32 cellular contexts compared by ENCODE assay signal in genomic region chr1:8984990-8985389, GRCh38. TPM values are rescaled to one million over a fixed set of nuclear protein-coding genes. Genes with fewer than 3 reads are reported as not detected.
A peak's percentile ranks its signal among the peaks of the same experiment; 100 is the strongest.
DNase-seq lines count a peak whose midpoint lies in the region; ATAC-seq and TF ChIP-seq lines count a peak whose summit lies in the region.
"Had no signal": no experiment of that assay in that cellular context is flagged by ENCODE, and none has a peak within 500 bp of the region (broad histone marks: within the 10 kb centered on the region; RNA-seq: fewer than 3 reads in every experiment).

No MANE protein-coding gene starts in this region.

- peak overlapping the region; percentile 27 for H2BK15ac ChIP-seq in neuronal stem cell (ENCODE audit: low read length)

- H4K20me1 ChIP-seq in HCT116 (ENCODE audit: insufficient read depth), result no peaks in the 10 kb centered on the region
- H4K20me1 ChIP-seq in smooth muscle cell (ENCODE audit: low read depth), result no peaks in the 10 kb centered on the region

- no peaks in the 10 kb centered on the region for H3K9me3 ChIP-seq in HCT116 (ENCODE audit: control insufficient read depth in 1 of 2, insufficient read depth in 1 of 2, low read depth in 1 of 2, low read length in 2 of 2)
- H3K9me3 ChIP-seq in neuronal stem cell (replicated peaks in 1 of 2; ENCODE audit: control insufficient read depth in 2 of 2, insufficient read depth in 1 of 2, low read depth in 1 of 2, low read length in 2 of 2), result no peaks in the 10 kb centered on the region
- H3K9me3 ChIP-seq in smooth muscle cell (replicated peaks; ENCODE audit: low read depth), result no peaks in the 10 kb centered on the region
- H3K9me3 ChIP-seq: left lung, SK-N-SH, transverse colon had no signal

- no peak overlapping the region for H4K91ac ChIP-seq in neuronal stem cell (ENCODE audit: low read depth, low read length, poor library complexity)

- 0 out of 2 replicates have a peak overlapping the region, but pooled peaks have one; percentile 5 for H3K9ac ChIP-seq in HCT116 (ENCODE audit: low read length)
- H3K9ac ChIP-seq in neuronal stem cell (ENCODE audit: low read depth, low read length, poor library complexity), result no peak overlapping the region
- no peak overlapping the region for H3K9ac ChIP-seq in smooth muscle cell (ENCODE audit: low read depth)

- H3K4ac ChIP-seq in neuronal stem cell (ENCODE audit: low read length), result no peak overlapping the region

- H4K8ac ChIP-seq in neuronal stem cell (ENCODE audit: low read depth, low read length), result peak overlapping the region; percentile 57

- intact Hi-C loops in HCT116 (cut with micrococcal nuclease), result loop anchor here (5.0 kb wide), 1 partner anchor 113 kb away; no protein-coding TSS in a partner anchor
- intact Hi-C loops in activated CD8-positive, alpha-beta T cell treated with anti-CD3 and anti-CD28 coated beads for 36 hours (cut with micrococcal nuclease), result no loop called here
- intact Hi-C loops in left ventricle myocardium superior (cut with micrococcal nuclease), result loop anchor here (5.0 kb wide), 1 partner anchor 68 kb away; no protein-coding TSS in a partner anchor

- H3K27ac Mint-ChIP-seq in activated naive CD4-positive, alpha-beta T cell treated with anti-CD3 and anti-CD28 coated beads, Interleukin-2, amount 10 ng/mL, durations not matched to agents 7 days and 5 days, result peak overlapping the region; percentile 51
- peak overlapping the region; percentile 63 for H3K27ac Mint-ChIP-seq in activated CD8-positive, alpha-beta T cell treated with anti-CD3 and anti-CD28 coated beads for 36 hours
- H3K27ac Mint-ChIP-seq: activated T-helper 2 cell treated with anti-CD3 and anti-CD28 coated beads, Interferon-gamma antibody, Interleukin-2, Interleukin-4, amounts not matched to agents 10 μg/mL and 5 μg/mL and 100 μg/mL, durations not matched to agents 14 hours and 24 hours and 36 hours; natural killer cell; T-helper 2 cell treated with Interferon-gamma antibody and Interleukin-4, amounts not matched to agents 5 μg/mL and 100 μg/mL, for 36 hours had no signal

- H2AK5ac ChIP-seq in neuronal stem cell (ENCODE audit: low read depth, low read length), result peak overlapping the region; percentile 61

- H2AFZ ChIP-seq in HCT116 (ENCODE audit: low read depth, low read length, poor library complexity, severe bottlenecking) (no peak overlapping the region), neuronal stem cell (ENCODE audit: low read length) (no peak overlapping the region), smooth muscle cell (ENCODE audit: low read depth) (no peak overlapping the region)

- RAD21 ChIA-PET in HCT116 (lab: Charles Lee; ENCODE audit: low non-redundant PET in 1 of 2, low total read pairs in 2 of 2, uncharacterized antibody in 2 of 2, unreplicated experiment in 2 of 2), result no interaction called here

- TF ChIP-seq POLR2A in HCT116 (IDR thresholded peaks at IDR 0.05; ENCODE audit: borderline replicate concordance, extremely low read depth, insufficient read depth, insufficient read length), result no peak

- H3K4me3 ChIP-seq in HCT116 (replicated peaks in 1 of 2; ENCODE audit: low read depth in 1 of 2, low read length in 2 of 2) (no peak overlapping the region), neuronal stem cell (ENCODE audit: low read length in 2 of 2) (no peak overlapping the region), smooth muscle cell (no peak overlapping the region)
- H3K4me3 ChIP-seq: left lung, skin epidermis, transverse colon had no signal

- no peak overlapping the region for H3K4me3 Mint-ChIP-seq in activated naive CD4-positive, alpha-beta T cell treated with anti-CD3 and anti-CD28 coated beads, Interleukin-2, amount 10 ng/mL, durations not matched to agents 7 days and 5 days
- H3K4me3 Mint-ChIP-seq in activated CD8-positive, alpha-beta T cell treated with anti-CD3 and anti-CD28 coated beads for 36 hours, result no peak overlapping the region
- H3K4me3 Mint-ChIP-seq: natural killer cell; T-helper 2 cell treated with Interferon-gamma antibody and Interleukin-4, amounts not matched to agents 5 μg/mL and 100 μg/mL, for 36 hours had no signal

- no peaks in the 10 kb centered on the region for H3K79me2 ChIP-seq in HCT116 (ENCODE audit: insufficient read depth, low read length)
- no peaks in the 10 kb centered on the region for H3K79me2 ChIP-seq in smooth muscle cell (ENCODE audit: low read depth)

- H2BK12ac ChIP-seq in neuronal stem cell (ENCODE audit: low read length), result no peak overlapping the region

- no peak overlapping the region for H3K23ac ChIP-seq in neuronal stem cell (ENCODE audit: low read depth, low read length, poor library complexity)

- H3K4me1 ChIP-seq in HCT116 (ENCODE audit: control insufficient read depth in 1 of 2, insufficient read depth in 2 of 2, low read length in 2 of 2), result peaks cover 13 to 35% of the 10 kb centered on the region in 2 experiments
- no peaks in the 10 kb centered on the region for H3K4me1 ChIP-seq in neuronal stem cell (ENCODE audit: control insufficient read depth in 2 of 2, insufficient read depth in 1 of 2, low read depth in 1 of 2, low read length in 2 of 2)
- H3K4me1 ChIP-seq in smooth muscle cell (ENCODE audit: low read depth), result no peaks in the 10 kb centered on the region

- no peaks in the 10 kb centered on the region for H3K79me1 ChIP-seq in neuronal stem cell (ENCODE audit: low read depth, low read length)

- H3K27ac ChIP-seq in HCT116 (ENCODE audit: low read depth, low read length) (no peak overlapping the region), neuronal stem cell (replicated peaks; ENCODE audit: low read length) (no peak overlapping the region), smooth muscle cell (ENCODE audit: low read depth) (no peak overlapping the region)
- H3K27ac ChIP-seq: HL-60, left lung had no signal

- H3K14ac ChIP-seq in neuronal stem cell (ENCODE audit: low read length), result no peak overlapping the region

- peaks cover 76% of the 10 kb centered on the region for H3K4me1 Mint-ChIP-seq in activated naive CD4-positive, alpha-beta T cell treated with anti-CD3 and anti-CD28 coated beads, Interleukin-2, amount 10 ng/mL, durations not matched to agents 7 days and 5 days
- H3K4me1 Mint-ChIP-seq in activated CD8-positive, alpha-beta T cell treated with anti-CD3 and anti-CD28 coated beads for 36 hours (ENCODE audit: low read depth), result peaks cover 42% of the 10 kb centered on the region

- BruUV-seq in HCT116 (replicated peaks; lab: Mats Ljungman, UMichigan), result no TSS peak

- H2BK120ac ChIP-seq in neuronal stem cell (ENCODE audit: low read depth, low read length), result no peak overlapping the region

- H3F3A ChIP-seq in smooth muscle cell (ENCODE audit: low read depth), result no peaks in the 10 kb centered on the region

- H3K27me3 Mint-ChIP-seq in activated naive CD4-positive, alpha-beta T cell treated with anti-CD3 and anti-CD28 coated beads, Interleukin-2, amount 10 ng/mL, durations not matched to agents 7 days and 5 days, result peaks cover 9% of the 10 kb centered on the region
- H3K27me3 Mint-ChIP-seq in activated CD8-positive, alpha-beta T cell treated with anti-CD3 and anti-CD28 coated beads for 36 hours, result no peaks in the 10 kb centered on the region

- CTCF ChIA-PET in activated naive CD4-positive, alpha-beta T cell treated with anti-CD3 and anti-CD28 coated beads, Interleukin-2, amount 10 ng/mL, durations not matched to agents 7 days and 5 days (lab: Charles Lee), result interaction anchor here (3.9 to 11.3 kb wide), 4 partner anchors 15 to 66 kb away, joined by 38 to 208 read pairs (median 80); no protein-coding TSS in a partner anchor
- CTCF ChIA-PET in HCT116 (lab: Charles Lee), result interaction anchor here (2.3 to 3.3 kb wide), 2 partner anchors 20 to 22 kb away, joined by 16 to 18 read pairs; no protein-coding TSS in a partner anchor
- CTCF ChIA-PET in activated CD8-positive, alpha-beta T cell treated with anti-CD3 and anti-CD28 coated beads for 36 hours (lab: Charles Lee), result interaction anchor here (1.2 to 12.3 kb wide), 5 partner anchors 8 to 65 kb away, joined by 3 to 142 read pairs (median 53); no protein-coding TSS in a partner anchor

- ATAC-seq in HCT116 (no peak), GM18517 (IDR thresholded peaks at IDR 0.05; ENCODE audit: unreplicated experiment) (no peak), left ventricle myocardium superior (no peak)
- ATAC-seq in activated CD8-positive, alpha-beta T cell treated with anti-CD3 and anti-CD28 coated beads for 36 hours, result no peak
- ATAC-seq: left lung, natural killer cell had no signal

- no peaks in the 10 kb centered on the region for H3K9me2 ChIP-seq in HCT116 (ENCODE audit: insufficient read depth)
- H3K9me2 ChIP-seq: SK-N-SH had no signal

- H3K36me3 ChIP-seq in HCT116 (ENCODE audit: control insufficient read depth in 1 of 2, insufficient read depth in 2 of 2, low read length in 2 of 2), result no peaks in the 10 kb centered on the region
- H3K36me3 ChIP-seq in neuronal stem cell (replicated peaks in 1 of 2; ENCODE audit: control insufficient read depth in 2 of 2, insufficient read depth in 2 of 2, low read length in 2 of 2), result no peaks in the 10 kb centered on the region
- no peaks in the 10 kb centered on the region for H3K36me3 ChIP-seq in smooth muscle cell (ENCODE audit: low read depth)
- H3K36me3 ChIP-seq: brain microvascular endothelial cell, left lung, transverse colon had no signal

- no peak overlapping the region for H2BK5ac ChIP-seq in neuronal stem cell (ENCODE audit: low read length)

- H3K27me3 ChIP-seq in HCT116 (ENCODE audit: insufficient read depth, low read length) (no peaks in the 10 kb centered on the region), neuronal stem cell (ENCODE audit: control insufficient read depth in 3 of 3, insufficient read depth in 3 of 3, low read depth in 1 of 3, low read length in 3 of 3) (no peaks in the 10 kb centered on the region), smooth muscle cell (ENCODE audit: low read depth) (no peaks in the 10 kb centered on the region)
- H3K27me3 ChIP-seq: brain microvascular endothelial cell, left lung, transverse colon had no signal

- no CpG with 5 or more reads among the region's 8 CpGs for WGBS in neuronal stem cell (ENCODE audit: extremely low coverage in 2 of 2, insufficient read length in 2 of 2, insufficient replicate concordance in 1 of 2), 2 donors
- WGBS in smooth muscle cell (ENCODE audit: low lambda C conversion rate), result 92% methylated on average over 8 of the region's 8 CpGs

- no peak for TF ChIP-seq RAD21 in HCT116 (IDR thresholded peaks at IDR 0.05; ENCODE audit: low read depth)

- no peak overlapping the region for H3K4me2 ChIP-seq in HCT116 (ENCODE audit: low read length)
- no peak overlapping the region for H3K4me2 ChIP-seq in neuronal stem cell (ENCODE audit: insufficient read depth, low read length, poor library complexity, severe bottlenecking)
- no peak overlapping the region for H3K4me2 ChIP-seq in smooth muscle cell
- H3K4me2 ChIP-seq: SK-N-SH had no signal

- peaks cover 3% of the 10 kb centered on the region for H3K36me3 Mint-ChIP-seq in activated naive CD4-positive, alpha-beta T cell treated with anti-CD3 and anti-CD28 coated beads, Interleukin-2, amount 10 ng/mL, durations not matched to agents 7 days and 5 days
- H3K36me3 Mint-ChIP-seq in activated CD8-positive, alpha-beta T cell treated with anti-CD3 and anti-CD28 coated beads for 36 hours (ENCODE audit: low read depth), result no peaks in the 10 kb centered on the region
- H3K36me3 Mint-ChIP-seq: natural killer cell had no signal

- no peak for DNase-seq in activated naive CD4-positive, alpha-beta T cell treated with anti-CD3 and anti-CD28 coated beads, Interleukin-2, amount 10 ng/mL, durations not matched to agents 7 days and 5 days
- DNase-seq in activated naive CD4-positive, alpha-beta T cell treated with anti-CD3 and anti-CD28 coated beads, Interleukin-2, amount 50 U/mL, for 16 hours, result no peak
- no peak for DNase-seq in HCT116 (ENCODE audit: low read depth, low spot score)
- DNase-seq in activated CD8-positive, alpha-beta T cell treated with anti-CD3 and anti-CD28 coated beads for 36 hours, result no peak
- no peak for DNase-seq in neuronal stem cell (ENCODE audit: low spot score)
- DNase-seq in smooth muscle cell (lab: John Stamatoyannopoulos, UW; ENCODE audit: unreplicated experiment), result no peak
- DNase-seq in left ventricle myocardium superior, result no peak
- DNase-seq: activated CD4-positive, alpha-beta T cell treated with anti-CD3 and anti-CD28 coated beads for 48 hours; activated CD8-positive, alpha-beta memory T cell treated with anti-CD3 and anti-CD28 coated beads, Interleukin-2, amount 50 U/mL, for 48 hours; amniotic stem cell; brain microvascular endothelial cell; Calu3; DND-41; HCEC 1CT; left lung; midbrain; natural killer cell; NCI-H446; NCI-H774; SK-N-SH; stimulated activated CD4-positive, alpha-beta T cell treated with anti-CD3 and anti-CD28 coated beads, Interleukin-2, amount 100 ng/mL, for 24 hours; transverse colon had no signal

- no peaks in the 10 kb centered on the region for H3K9me3 Mint-ChIP-seq in activated naive CD4-positive, alpha-beta T cell treated with anti-CD3 and anti-CD28 coated beads, Interleukin-2, amount 10 ng/mL, durations not matched to agents 7 days and 5 days
- no peaks in the 10 kb centered on the region for H3K9me3 Mint-ChIP-seq in activated CD8-positive, alpha-beta T cell treated with anti-CD3 and anti-CD28 coated beads for 36 hours
- H3K9me3 Mint-ChIP-seq: natural killer cell; T-helper 2 cell treated with Interferon-gamma antibody and Interleukin-4, amounts not matched to agents 5 μg/mL and 100 μg/mL, for 36 hours had no signal

- no peak overlapping the region for H3K18ac ChIP-seq in neuronal stem cell (ENCODE audit: low read length)

- TF ChIP-seq CTCF in HCT116 (IDR thresholded peaks at IDR 0.05 in 2 of 3, conservative IDR thresholded peaks at IDR 0.05 in 1 of 3; ENCODE audit: borderline replicate concordance in 1 of 3, insufficient read depth in 1 of 3, low read depth in 2 of 3, low read length in 2 of 3) (no peak), smooth muscle cell (IDR thresholded peaks at IDR 0.05; ENCODE audit: borderline replicate concordance, insufficient read depth, poor library complexity, severe bottlenecking) (no peak)
- TF ChIP-seq CTCF in activated CD8-positive, alpha-beta T cell treated with anti-CD3 and anti-CD28 coated beads for 36 hours (IDR thresholded peaks at IDR 0.05), result no peak

- POLR2A ChIA-PET in HCT116 (lab: Charles Lee), result no interaction called here
- POLR2A ChIA-PET in activated CD8-positive, alpha-beta T cell treated with anti-CD3 and anti-CD28 coated beads for 36 hours (lab: Charles Lee), result interaction anchor here (0.6 to 1.9 kb wide), 8 partner anchors 14 to 126 kb away, joined by 3 to 9 read pairs (median 4); partner anchors contain the start of gene ENO1

RNA-seq across cellular contexts. Expression of gene CA6, which starts 39.3 kb away (rescaled TPM):
- not detected for total RNA-seq in HCT116 (2021; ENCODE audit: unreplicated experiment)
- not detected in 2 replicates for polyA plus RNA-seq in HCT116 (2012)
- 1 to 10 TPM; 3.5 to 3.9 TPM for total RNA-seq in activated CD8-positive, alpha-beta T cell treated with anti-CD3 and anti-CD28 coated beads for 36 hours
- not detected for polyA plus RNA-seq in neuronal stem cell (2013, experiment 1 of 2)
- polyA plus RNA-seq in neuronal stem cell (2013, experiment 2 of 2), result not detected
- total RNA-seq in smooth muscle cell, result not detected in 2 replicates
- not detected in 2 replicates for polyA plus RNA-seq in smooth muscle cell
- not detected for total RNA-seq in left ventricle myocardium superior
- total RNA-seq: Calu3, cerebellum, glomerular endothelial cell, left lung, natural killer cell, osteoblast, renal cortical epithelial cell, transverse colon had no signal
- polyA plus RNA-seq: BJ, SK-N-SH had no signal

RNA-seq across cellular contexts. Expression of gene SLC2A7, which starts 41.2 kb away (rescaled TPM):
- not detected for total RNA-seq in HCT116 (2021; ENCODE audit: unreplicated experiment)
- not detected in 2 replicates for polyA plus RNA-seq in HCT116 (2012)
- total RNA-seq in activated CD8-positive, alpha-beta T cell treated with anti-CD3 and anti-CD28 coated beads for 36 hours, result under 1 TPM in 1 of 2 experiments, not detected in 1; 0.20 TPM
- polyA plus RNA-seq in neuronal stem cell (2013, experiment 1 of 2), result not detected
- polyA plus RNA-seq in neuronal stem cell (2013, experiment 2 of 2), result not detected
- not detected in 2 replicates for total RNA-seq in smooth muscle cell
- polyA plus RNA-seq in smooth muscle cell, result not detected in 2 replicates
- total RNA-seq in left ventricle myocardium superior, result not detected
- total RNA-seq: activated T-helper 2 cell treated with anti-CD3 and anti-CD28 coated beads, Interferon-gamma antibody, Interleukin-2, Interleukin-4, amounts not matched to agents 10 μg/mL and 5 μg/mL and 100 μg/mL, durations not matched to agents 14 hours and 24 hours and 36 hours; Calu3; cerebellum; glomerular endothelial cell; natural killer cell; osteoblast; renal cortical epithelial cell; transverse colon had no signal
- polyA plus RNA-seq: BJ, SK-N-SH had no signal
